In the genomic region with DNA sequence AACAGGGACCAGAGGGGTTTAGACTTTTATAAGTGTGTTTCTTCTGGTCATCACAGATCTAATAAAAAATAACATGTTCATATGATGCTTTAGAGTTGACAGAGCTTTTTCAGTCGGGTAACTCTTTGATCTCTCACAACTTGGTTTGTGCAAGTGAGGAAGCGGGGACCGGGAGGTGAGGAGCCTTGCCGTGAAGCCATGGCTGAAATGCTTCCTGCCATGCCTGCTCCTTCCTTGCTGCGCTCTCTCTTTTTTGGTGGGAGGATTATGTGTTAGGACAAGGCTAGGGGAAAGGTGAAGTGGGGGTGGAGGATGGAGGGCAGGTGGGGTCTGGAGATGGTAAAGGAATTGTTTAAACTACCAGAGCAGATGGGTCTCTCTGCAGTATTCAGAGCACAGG, we compare ENCODE assay signal across 22 cellular contexts. TPM values are rescaled to one million over a fixed set of nuclear protein-coding genes. Genes with fewer than 3 reads are reported as not detected.
A peak's percentile ranks its signal among the peaks of the same experiment; 100 is the strongest.
DNase-seq lines count a peak whose midpoint lies in the region; TF ChIP-seq lines count a peak whose summit lies in the region.
"Had no signal": no experiment of that assay in that cellular context is flagged by ENCODE, and none has a peak within 500 bp of the region (broad histone marks: within the 10 kb centered on the region; RNA-seq: fewer than 3 reads in every experiment).

No MANE protein-coding gene starts in this region.

- H4K5ac ChIP-seq in H9 (ENCODE audit: insufficient read length, low read depth, low read length), result no peak overlapping the region

- peaks cover 0 to 74% (median 3%) of the 10 kb centered on the region in 11 experiments; a peak in 13 of 22 replicates for H4K20me1 ChIP-seq in BLaER1 treated with 17β-estradiol and CSF1 and Interleukin-3, amounts not matched to agents 10 nM and 100 nM
- peaks cover 4% of the 10 kb centered on the region for H4K20me1 ChIP-seq in H9 (ENCODE audit: control insufficient read depth, insufficient read depth, insufficient read length)

- H3K18ac ChIP-seq in H9 (ENCODE audit: insufficient read length, low read depth, low read length), result no peak overlapping the region

- no peak overlapping the region for H2BK15ac ChIP-seq in H9 (ENCODE audit: low read depth, low read length)

- CTCF ChIA-PET in Caco-2 (lab: Charles Lee), result no interaction called here

- H3K36me3 Mint-ChIP-seq in H9 (ENCODE audit: insufficient read depth in 1 of 3, low read depth in 3 of 3) (0 out of 7 replicates have a peak, but pooled peaks cover 0 to 2% (median 0%) of the 10 kb centered on the region in 3 experiments), chondrocyte (ENCODE audit: low read depth) (no peaks in the 10 kb centered on the region), nephron (ENCODE audit: low read depth) (no peaks in the 10 kb centered on the region), Caco-2 (ENCODE audit: insufficient read depth, unreplicated experiment) (peaks cover 25% of the 10 kb centered on the region)

- POLR2A ChIA-PET in Caco-2 (lab: Charles Lee), result no interaction called here

- H3K27me3 Mint-ChIP-seq in H9 (ENCODE audit: low read depth) (no peaks in the 10 kb centered on the region), chondrocyte (ENCODE audit: low read depth) (no peaks in the 10 kb centered on the region), nephron (ENCODE audit: low read depth) (no peaks in the 10 kb centered on the region), Caco-2 (ENCODE audit: insufficient read depth, unreplicated experiment) (no peaks in the 10 kb centered on the region)

- peaks cover 7% of the 10 kb centered on the region for H3K79me1 ChIP-seq in H9 (ENCODE audit: insufficient read depth, low read depth, low read length, poor library complexity, severe bottlenecking)

- H3K9me3 Mint-ChIP-seq in H9 (no peaks in the 10 kb centered on the region), chondrocyte (ENCODE audit: low read depth) (no peaks in the 10 kb centered on the region), nephron (no peaks in the 10 kb centered on the region), Caco-2 (ENCODE audit: unreplicated experiment) (no peaks in the 10 kb centered on the region)
- H3K9me3 Mint-ChIP-seq: T-helper 1 cell treated with Interleukin-12 subunit alpha and Interleukin-12 subunit beta and Interleukin-4 antibody, amounts not matched to agents 30 μg/mL and 1 μg/mL, for 36 hours had no signal

- H3K56ac ChIP-seq in H9 (ENCODE audit: insufficient read length, low read depth, low read length), result no peak overlapping the region

- no peak overlapping the region for H3K23ac ChIP-seq in H9 (ENCODE audit: insufficient read length, low read depth, low read length)

- no peak overlapping the region for H2AK5ac ChIP-seq in H9 (ENCODE audit: insufficient read length, low read length)

- H2BK20ac ChIP-seq in H9 (ENCODE audit: low read depth, low read length, poor library complexity, severe bottlenecking), result no peak overlapping the region

- H3K36me3 ChIP-seq in BLaER1 treated with 17β-estradiol and CSF1 and Interleukin-3, amounts not matched to agents 10 nM and 100 nM, result no peaks in the 10 kb centered on the region
- H3K36me3 ChIP-seq in Caco-2 (ENCODE audit: control insufficient read depth, insufficient read depth, low read length), result no peaks in the 10 kb centered on the region
- H3K36me3 ChIP-seq: sigmoid colon had no signal

- no peak overlapping the region for H3T11ph ChIP-seq in H9 (ENCODE audit: low read length)

- H3K4me2 ChIP-seq in BLaER1 treated with 17β-estradiol and CSF1 and Interleukin-3, amounts not matched to agents 10 nM and 100 nM, result peak overlapping the region in 8 of 11 experiments; percentile 0 to 71 (median 54); a peak in 14 of 22 replicates
- no peak overlapping the region for H3K4me2 ChIP-seq in H9 (ENCODE audit: insufficient read depth, insufficient read length, low read length)
- H3K4me2 ChIP-seq: KMS-11 had no signal

- H3K9me3 ChIP-seq in BLaER1 treated with 17β-estradiol and CSF1 and Interleukin-3, amounts not matched to agents 10 nM and 100 nM (replicated peaks in 1 of 11), result no peaks in the 10 kb centered on the region
- H3K9me3 ChIP-seq in H9 (ENCODE audit: control insufficient read depth, low read depth, low read length) (no peaks in the 10 kb centered on the region), Caco-2 (no peaks in the 10 kb centered on the region)
- H3K9me3 ChIP-seq: sigmoid colon had no signal

- no peak overlapping the region for H3K4me3 ChIP-seq in BLaER1 treated with 17β-estradiol and CSF1 and Interleukin-3, amounts not matched to agents 10 nM and 100 nM
- H3K4me3 ChIP-seq in Caco-2 (ENCODE audit: low read depth, low read length), result no peak overlapping the region
- H3K4me3 ChIP-seq: sigmoid colon had no signal

- WGBS in H9 (ENCODE audit: extremely low coverage, insufficient read length, low lambda C conversion rate), result no CpG with 5 or more reads among the region's 5 CpGs

- H3K27ac ChIP-seq in BLaER1 treated with 17β-estradiol and CSF1 and Interleukin-3, amounts not matched to agents 10 nM and 100 nM, result no peak overlapping the region
- no peak overlapping the region for H3K27ac ChIP-seq in H9 (ENCODE audit: insufficient read length, low read depth, low read length)
- H3K27ac ChIP-seq: HL-60, KMS-11 had no signal

- H3K4me1 Mint-ChIP-seq in H9 (peaks cover 77 to 89% of the 10 kb centered on the region in 2 experiments), chondrocyte (ENCODE audit: low read depth) (peaks cover 91% of the 10 kb centered on the region), nephron (peaks cover 88% of the 10 kb centered on the region), Caco-2 (ENCODE audit: low read depth, unreplicated experiment) (peaks cover 54% of the 10 kb centered on the region)

- no peak overlapping the region for H3K9ac ChIP-seq in BLaER1 treated with 17β-estradiol and CSF1 and Interleukin-3, amounts not matched to agents 10 nM and 100 nM
- H3K9ac ChIP-seq in H9 (ENCODE audit: extremely low read depth, insufficient read length, low read length), result no peak overlapping the region
- H3K9ac ChIP-seq: KMS-11 had no signal

- no peak overlapping the region for H2BK12ac ChIP-seq in H9 (ENCODE audit: insufficient read length, low read depth, low read length)

- no peak overlapping the region for H4K91ac ChIP-seq in H9 (ENCODE audit: insufficient read length, low read depth, low read length)

- peaks cover 25% of the 10 kb centered on the region for H3K79me2 ChIP-seq in H9 (ENCODE audit: insufficient read depth, low read length)

- TF ChIP-seq CTCF in H9 (conservative IDR thresholded peaks at IDR 0.05) (no peak), chondrocyte (IDR thresholded peaks at IDR 0.05) (no peak), nephron (IDR thresholded peaks at IDR 0.05; ENCODE audit: unreplicated experiment in 3 of 3) (no peak), Caco-2 (IDR thresholded peaks at IDR 0.05; ENCODE audit: insufficient read depth in 1 of 2, low read depth in 1 of 2, low read length in 1 of 2, severe bottlenecking in 1 of 2, unreplicated experiment in 1 of 2) (no peak)

- H3K4me3 Mint-ChIP-seq in H9, result peak overlapping the region in 1 of 2 experiments; percentile 54; a peak in 3 of 5 replicates
- H3K4me3 Mint-ChIP-seq in chondrocyte (ENCODE audit: unreplicated experiment), result peak overlapping the region; percentile 32
- H3K4me3 Mint-ChIP-seq in nephron, result peak overlapping the region; percentile 13 to 50 (median 26)
- H3K4me3 Mint-ChIP-seq in Caco-2 (ENCODE audit: unreplicated experiment), result no peak overlapping the region
- H3K4me3 Mint-ChIP-seq: T-helper 1 cell treated with Interleukin-12 subunit alpha and Interleukin-12 subunit beta and Interleukin-4 antibody, amounts not matched to agents 30 μg/mL and 1 μg/mL, for 36 hours had no signal

- no peak overlapping the region for H4K8ac ChIP-seq in H9 (replicated peaks; ENCODE audit: insufficient read length, low read depth, low read length)

- peaks cover 19 to 49% (median 38%) of the 10 kb centered on the region in 10 experiments for H3K4me1 ChIP-seq in BLaER1 treated with 17β-estradiol and CSF1 and Interleukin-3, amounts not matched to agents 10 nM and 100 nM
- H3K4me1 ChIP-seq in H9 (ENCODE audit: insufficient read depth, low read length) (peaks cover 32% of the 10 kb centered on the region; the same call in 1 of the 2 replicates), Caco-2 (peaks cover 43% of the 10 kb centered on the region)

- peak overlapping the region; percentile 5 to 73 (median 49); a peak in 6 of 7 replicates for H3K27ac Mint-ChIP-seq in H9
- H3K27ac Mint-ChIP-seq in chondrocyte (ENCODE audit: unreplicated experiment), result peak overlapping the region; percentile 72
- H3K27ac Mint-ChIP-seq in nephron, result peak overlapping the region; percentile 74 to 100 (median 97)
- H3K27ac Mint-ChIP-seq in Caco-2 (ENCODE audit: unreplicated experiment), result no peak overlapping the region
- H3K27ac Mint-ChIP-seq: T-helper 1 cell treated with Interleukin-12 subunit alpha and Interleukin-12 subunit beta and Interleukin-4 antibody, amounts not matched to agents 30 μg/mL and 1 μg/mL, for 36 hours had no signal

- H3K23me2 ChIP-seq in H9 (ENCODE audit: insufficient read length, low read depth, low read length, poor library complexity, severe bottlenecking), result no peaks in the 10 kb centered on the region

- DNase-seq in H9 (no peak), chondrocyte (ENCODE audit: low spot score) (no peak), hippocampal formation (lab: John Stamatoyannopoulos, UW) (no peak), NCI-H2227 (lab: John Stamatoyannopoulos, UW; ENCODE audit: unreplicated experiment) (no peak), Caco-2 (no peak), NCI-H1105 (lab: John Stamatoyannopoulos, UW) (no peak)
- DNase-seq: activated CD8-positive, alpha-beta memory T cell treated with anti-CD3 and anti-CD28 coated beads for 24 hours; Calu3; effector CD4-positive, alpha-beta T cell; hypothalamus; kidney glomerular epithelial cell; NCI-H1417; nucleus accumbens; SHP77; sigmoid colon; stimulated activated CD4-positive, alpha-beta T cell treated with anti-CD3 and anti-CD28 coated beads, Interleukin-2, amount 100 ng/mL, for 24 hours had no signal

- H3K27me3 ChIP-seq in BLaER1 treated with 17β-estradiol and CSF1 and Interleukin-3, amounts not matched to agents 10 nM and 100 nM, result peaks cover 9 to 97% (median 68%) of the 10 kb centered on the region in 11 experiments; a peak in 19 of 22 replicates
- no peaks in the 10 kb centered on the region for H3K27me3 ChIP-seq in H9 (ENCODE audit: insufficient read depth, low read length)
- no peaks in the 10 kb centered on the region for H3K27me3 ChIP-seq in Caco-2 (replicated peaks; ENCODE audit: control insufficient read depth, insufficient read depth, low read length)
- H3K27me3 ChIP-seq: sigmoid colon had no signal

- intact Hi-C loops in Caco-2 (cut with micrococcal nuclease; ENCODE audit: unreplicated experiment), result no loop called here

- no peak overlapping the region for H2AFZ ChIP-seq in H9 (ENCODE audit: low read length)

- no peak overlapping the region for H3K4ac ChIP-seq in H9 (ENCODE audit: low read depth, low read length)

- H3K14ac ChIP-seq in H9 (ENCODE audit: insufficient read depth, low read length), result peak overlapping the region; percentile 75; the same call in 1 of the 2 replicates

- no peak overlapping the region for H2BK5ac ChIP-seq in H9 (ENCODE audit: insufficient read length, low read length)

- H2BK120ac ChIP-seq in H9 (ENCODE audit: low read depth, low read length, poor library complexity, severe bottlenecking), result no peak overlapping the region

- BruUV-seq in Caco-2 (replicated peaks; lab: Mats Ljungman, UMichigan), result no TSS peak

RNA-seq across cellular contexts. Expression of a gene that starts 23.8 kb away (rescaled TPM):
- total RNA-seq in H9 (2021) (75.1 and 76.8 TPM in 2 replicates), chondrocyte (128 to 137 TPM (median 135 TPM) in 3 replicates), Caco-2 (2022) (134 and 144 TPM in 2 replicates)
- total RNA-seq: mononuclear cell had no signal
